ENCODE assay signal across 14 cellular contexts in the genomic region with DNA sequence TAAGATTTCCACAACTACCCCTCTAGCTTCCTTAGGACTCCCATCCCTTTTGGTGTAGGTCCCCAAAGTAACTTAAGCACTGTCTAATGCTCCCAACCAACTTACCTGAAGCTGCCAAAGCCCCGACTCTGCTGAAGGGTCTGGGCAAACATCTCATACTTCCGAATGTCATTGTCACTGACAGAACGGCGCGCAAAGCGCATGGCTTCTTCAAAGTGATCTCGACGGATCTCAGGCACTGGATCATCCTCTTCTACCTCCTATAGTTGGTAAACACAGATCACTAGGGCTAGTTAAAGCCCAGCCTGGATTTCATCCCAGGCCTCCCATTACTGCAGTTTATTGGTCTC.
"Had no signal": no experiment of that assay in that cellular context is flagged by ENCODE, and none has a peak within 500 bp of the region (broad histone marks: within the 10 kb centered on the region; RNA-seq: fewer than 3 reads in every experiment).

No MANE protein-coding gene starts in this region.

- H3K4me1 ChIP-seq: neural progenitor cell, stomach had no signal

- H3K27me3 Mint-ChIP-seq: activated CD8-positive, alpha-beta memory T cell treated with anti-CD3 and anti-CD28 coated beads, Interleukin-2, amount 10 ng/mL, durations not matched to agents 7 days and 5 days had no signal

- H3K9me3 Mint-ChIP-seq: activated naive CD4-positive, alpha-beta T cell treated with anti-CD3 and anti-CD28 coated beads for 36 hours had no signal

- H3K27ac Mint-ChIP-seq: activated CD8-positive, alpha-beta memory T cell treated with anti-CD3 and anti-CD28 coated beads, Interleukin-2, amount 10 ng/mL, durations not matched to agents 7 days and 5 days; activated naive CD4-positive, alpha-beta T cell treated with anti-CD3 and anti-CD28 coated beads for 36 hours; neural progenitor cell had no signal

- H3K9me3 ChIP-seq: ovary, stomach, thoracic aorta had no signal

- H3K4me3 Mint-ChIP-seq: activated CD8-positive, alpha-beta memory T cell treated with anti-CD3 and anti-CD28 coated beads, Interleukin-2, amount 10 ng/mL, durations not matched to agents 7 days and 5 days; activated naive CD4-positive, alpha-beta T cell treated with anti-CD3 and anti-CD28 coated beads for 36 hours; neural progenitor cell had no signal

- H3K4me1 Mint-ChIP-seq: activated CD8-positive, alpha-beta memory T cell treated with anti-CD3 and anti-CD28 coated beads, Interleukin-2, amount 10 ng/mL, durations not matched to agents 7 days and 5 days; neural progenitor cell had no signal

- DNase-seq: activated CD4-positive, alpha-beta T cell treated with anti-CD3 and anti-CD28 coated beads, Interleukin-2, amount 50 U/mL, for 48 hours; activated CD8-positive, alpha-beta memory T cell treated with anti-CD3 and anti-CD28 coated beads, Interleukin-2, amount 10 ng/mL, durations not matched to agents 7 days and 5 days; activated naive CD4-positive, alpha-beta T cell treated with anti-CD3 and anti-CD28 coated beads for 36 hours; amygdala; brain microvascular endothelial cell; hippocampal formation; left ventricle myocardium superior; mesenchymal stem cell; ovary; stimulated activated CD4-positive, alpha-beta T cell treated with anti-CD3 and anti-CD28 coated beads, Interleukin-2, amount 100 ng/mL, for 48 hours; stimulated activated CD8-positive, alpha-beta memory T cell treated with anti-CD3 and anti-CD28 coated beads, Interleukin-4, amount 100 ng/mL, for 48 hours; stomach had no signal

- H3K4me3 ChIP-seq: neural progenitor cell, ovary, stomach, thoracic aorta had no signal

- H3K27ac ChIP-seq: brain microvascular endothelial cell, neural progenitor cell, ovary, stomach, thoracic aorta had no signal

- H3K27me3 ChIP-seq: brain microvascular endothelial cell, neural progenitor cell, ovary, stomach had no signal

- H3K36me3 ChIP-seq: ovary had no signal
